11 cellular contexts compared by ENCODE assay signal in the genomic region with DNA sequence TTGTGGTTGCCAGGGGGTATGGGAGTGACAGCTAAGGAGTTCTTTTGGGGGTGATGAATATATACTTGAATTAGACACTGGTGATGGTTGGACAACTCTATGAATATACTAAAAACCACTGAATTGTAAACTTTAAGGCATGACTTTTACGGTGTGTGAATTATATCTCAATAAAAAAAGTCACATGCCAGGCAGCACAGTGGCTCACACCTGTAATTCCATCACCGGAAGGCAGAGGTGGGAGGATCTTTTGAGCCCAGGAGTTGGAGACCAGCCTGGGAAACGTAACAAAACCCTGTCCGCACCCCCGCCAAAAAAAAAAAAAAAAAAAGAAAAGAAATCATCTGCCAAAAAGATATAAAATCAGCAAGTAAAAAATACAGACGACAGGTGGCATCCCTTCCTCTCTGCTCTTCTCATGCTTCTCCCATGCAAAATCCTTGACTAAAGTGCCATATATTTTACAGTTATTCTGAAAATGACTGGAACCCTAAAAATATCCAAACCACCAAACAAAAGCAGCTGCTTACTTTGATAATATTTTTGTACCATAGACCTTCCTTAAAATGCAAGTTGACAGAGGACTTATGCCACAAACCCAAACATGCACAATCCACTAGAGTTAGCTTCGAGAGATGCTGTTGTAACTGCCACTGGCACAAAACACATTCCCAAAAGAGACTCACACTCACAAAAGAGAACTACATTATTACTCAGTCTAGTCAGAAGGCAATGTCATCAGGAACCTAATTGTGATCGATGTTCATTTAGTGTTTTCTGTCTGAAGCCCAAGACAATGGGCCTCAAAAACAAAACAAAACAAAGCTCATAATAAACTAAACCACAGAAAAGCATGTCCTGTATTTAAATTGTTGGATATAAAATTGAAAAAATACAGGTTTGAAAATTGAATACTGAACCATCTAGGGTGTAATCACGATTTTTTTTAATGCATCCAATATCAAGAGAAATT. TPM values are rescaled to one million over a fixed set of nuclear protein-coding genes. Genes with fewer than 3 reads are reported as not detected.
DNase-seq lines count a peak whose midpoint lies in the region; ATAC-seq, FAIRE-seq and TF ChIP-seq lines count a peak whose summit lies in the region.
"Had no signal": no experiment of that assay in that cellular context is flagged by ENCODE, and none has a peak within 500 bp of the region (broad histone marks: within the 10 kb centered on the region; RNA-seq: fewer than 3 reads in every experiment).

No MANE protein-coding gene starts in this region.

- CTCF ChIA-PET in Calu3 (lab: Charles Lee), result interaction anchor here (0.5 to 1.2 kb wide), 2 partner anchors 10 to 432 kb away, joined by 3 read pairs; partner anchors contain the start of gene ATAD5

- TF ChIP-seq CTCF in Calu3 (IDR thresholded peaks at IDR 0.05; ENCODE audit: unreplicated experiment), result no peak
- no peak for TF ChIP-seq CTCF in nephron (IDR thresholded peaks at IDR 0.05; ENCODE audit: unreplicated experiment in 3 of 3)

- TSS peak; percentile 29 for BruUV-seq in Calu3 (replicated peaks; lab: Mats Ljungman, UMichigan)

- no peak for ATAC-seq in activated naive CD8-positive, alpha-beta T cell treated with anti-CD3 and anti-CD28 coated beads, Interleukin-2, amount 10 ng/mL, durations not matched to agents 7 days and 5 days (ENCODE audit: low read depth)

- H3K9me3 ChIP-seq in small intestine (ENCODE audit: control insufficient read depth, low read depth), result no peaks in the 10 kb centered on the region

- POLR2A ChIA-PET in activated naive CD8-positive, alpha-beta T cell treated with anti-CD3 and anti-CD28 coated beads, Interleukin-2, amount 10 ng/mL, durations not matched to agents 7 days and 5 days (lab: Charles Lee), result interaction anchor here (1.7 to 10.8 kb wide), 3 partner anchors 10 to 12 kb away, joined by 4 to 322 read pairs (median 9); partner anchors contain the start of gene ATAD5

- FAIRE-seq in small intestine (lab: Jason Lieb, UNC), result no peak
- FAIRE-seq: TTC549 had no signal

- H3K9me3 Mint-ChIP-seq in Calu3 (ENCODE audit: low read depth, unreplicated experiment) (no peaks in the 10 kb centered on the region), nephron (no peaks in the 10 kb centered on the region)
- H3K9me3 Mint-ChIP-seq in activated naive CD8-positive, alpha-beta T cell treated with anti-CD3 and anti-CD28 coated beads, Interleukin-2, amount 10 ng/mL, durations not matched to agents 7 days and 5 days, result no peaks in the 10 kb centered on the region

- H3K27ac Mint-ChIP-seq in Calu3 (ENCODE audit: unreplicated experiment) (no peak overlapping the region), nephron (peak overlapping the region in 1 of 3 experiments; percentile 64)
- peak overlapping the region; percentile 82 for H3K27ac Mint-ChIP-seq in activated naive CD8-positive, alpha-beta T cell treated with anti-CD3 and anti-CD28 coated beads, Interleukin-2, amount 10 ng/mL, durations not matched to agents 7 days and 5 days

- peaks cover 21% of the 10 kb centered on the region for H3K4me1 Mint-ChIP-seq in Calu3 (ENCODE audit: low read depth, unreplicated experiment)
- H3K4me1 Mint-ChIP-seq in activated naive CD8-positive, alpha-beta T cell treated with anti-CD3 and anti-CD28 coated beads, Interleukin-2, amount 10 ng/mL, durations not matched to agents 7 days and 5 days, result peaks cover 47% of the 10 kb centered on the region
- H3K4me1 Mint-ChIP-seq in nephron, result peaks cover 22% of the 10 kb centered on the region

- 34 to 44% (median 37%) methylated on average over 9 of the region's 9 CpGs for WGBS in small intestine, 3 donors

- no peaks in the 10 kb centered on the region for H3K27me3 ChIP-seq in small intestine (ENCODE audit: control insufficient read depth in 2 of 2, insufficient read depth in 2 of 2, low read length in 2 of 2)

- peak overlapping the region; percentile 89 for H3K4me3 ChIP-seq in Jurkat, Clone E6-1 (ENCODE audit: low read length)
- no peak overlapping the region for H3K4me3 ChIP-seq in small intestine (ENCODE audit: low read depth in 1 of 2, low read length in 2 of 2)

- DNase-seq in Calu3 (no peak), small intestine (no peak), NCI-H1092 treated with DMSO at 0.1 percent for 48 hours (lab: John Stamatoyannopoulos, UW) (no peak), SHP77 treated with DMSO at 0.1 percent for 48 hours (lab: John Stamatoyannopoulos, UW) (no peak), epidermal melanocyte (ENCODE audit: insufficient read length, low spot score) (no peak)
- DNase-seq in Jurkat, Clone E6-1 (ENCODE audit: low read depth, low spot score), result no peak
- no peak for DNase-seq in activated naive CD8-positive, alpha-beta T cell treated with anti-CD3 and anti-CD28 coated beads, Interleukin-2, amount 10 ng/mL, durations not matched to agents 7 days and 5 days
- DNase-seq: islet precursor cell, NCI-H1417 treated with DMSO at 0.1 percent for 48 hours had no signal

- H3K4me1 ChIP-seq in small intestine (ENCODE audit: control insufficient read depth in 2 of 2, insufficient read depth in 1 of 2, low read depth in 1 of 2, low read length in 1 of 2), result peaks cover 0 to 11% of the 10 kb centered on the region in 2 donors

- H3K36me3 Mint-ChIP-seq in Calu3 (ENCODE audit: insufficient read depth, unreplicated experiment), result peaks cover 14% of the 10 kb centered on the region
- H3K36me3 Mint-ChIP-seq in activated naive CD8-positive, alpha-beta T cell treated with anti-CD3 and anti-CD28 coated beads, Interleukin-2, amount 10 ng/mL, durations not matched to agents 7 days and 5 days, result peaks cover 21% of the 10 kb centered on the region
- H3K36me3 Mint-ChIP-seq in nephron (ENCODE audit: low read depth), result peaks cover under 1% of the 10 kb centered on the region

- intact Hi-C loops in Calu3 (cut with micrococcal nuclease; ENCODE audit: unreplicated experiment), result no loop called here

- H3K27me3 Mint-ChIP-seq in Calu3 (ENCODE audit: unreplicated experiment), result no peaks in the 10 kb centered on the region
- no peaks in the 10 kb centered on the region for H3K27me3 Mint-ChIP-seq in activated naive CD8-positive, alpha-beta T cell treated with anti-CD3 and anti-CD28 coated beads, Interleukin-2, amount 10 ng/mL, durations not matched to agents 7 days and 5 days
- no peaks in the 10 kb centered on the region for H3K27me3 Mint-ChIP-seq in nephron (ENCODE audit: low read depth)

- peak overlapping the region in 1 of 2 donors; percentile 69 for H3K27ac ChIP-seq in small intestine (ENCODE audit: low read depth in 1 of 2, low read length in 1 of 2)

- H3K4me3 Mint-ChIP-seq in Calu3 (ENCODE audit: low read depth, unreplicated experiment), result no peak overlapping the region
- H3K4me3 Mint-ChIP-seq in activated naive CD8-positive, alpha-beta T cell treated with anti-CD3 and anti-CD28 coated beads, Interleukin-2, amount 10 ng/mL, durations not matched to agents 7 days and 5 days, result peak overlapping the region; percentile 91
- peak overlapping the region; percentile 48 to 71 (median 51) for H3K4me3 Mint-ChIP-seq in nephron

- no peaks in the 10 kb centered on the region for H3K36me3 ChIP-seq in small intestine (ENCODE audit: control insufficient read depth in 2 of 2, insufficient read depth in 2 of 2, low read length in 2 of 2)

RNA-seq across cellular contexts. Expression of gene CRLF3, which starts 2.5 kb away (rescaled TPM):
- 9.8 and 11.5 TPM in 2 replicates for total RNA-seq in Calu3 (2022)
- polyA plus RNA-seq in Jurkat, Clone E6-1 (2012; ENCODE audit: insufficient read depth, insufficient read length), result 40.3 TPM
- total RNA-seq in activated naive CD8-positive, alpha-beta T cell treated with anti-CD3 and anti-CD28 coated beads, Interleukin-2, amount 10 ng/mL, durations not matched to agents 7 days and 5 days, result 10 to 100 TPM; 77.2 to 79.5 TPM
- 1 to 10 TPM; 5.6 to 6.1 (median 5.7) TPM for polyA plus RNA-seq in small intestine

RNA-seq across cellular contexts. Expression of gene ATAD5, which starts 9.7 kb away (rescaled TPM):
- 16.9 and 18.4 TPM in 2 replicates for total RNA-seq in Calu3 (2022)
- 10.2 TPM for polyA plus RNA-seq in Jurkat, Clone E6-1 (2012; ENCODE audit: insufficient read depth, insufficient read length)
- 10 to 100 TPM; 25.8 to 29.7 TPM for total RNA-seq in activated naive CD8-positive, alpha-beta T cell treated with anti-CD3 and anti-CD28 coated beads, Interleukin-2, amount 10 ng/mL, durations not matched to agents 7 days and 5 days
- 1 to 10 TPM in 1 of 3 donors, under 1 TPM in 2; 0.22 to 1.4 (median 0.27) TPM for polyA plus RNA-seq in small intestine
